Comparison of ENCODE assay signal across 8 cellular contexts in the genomic region with DNA sequence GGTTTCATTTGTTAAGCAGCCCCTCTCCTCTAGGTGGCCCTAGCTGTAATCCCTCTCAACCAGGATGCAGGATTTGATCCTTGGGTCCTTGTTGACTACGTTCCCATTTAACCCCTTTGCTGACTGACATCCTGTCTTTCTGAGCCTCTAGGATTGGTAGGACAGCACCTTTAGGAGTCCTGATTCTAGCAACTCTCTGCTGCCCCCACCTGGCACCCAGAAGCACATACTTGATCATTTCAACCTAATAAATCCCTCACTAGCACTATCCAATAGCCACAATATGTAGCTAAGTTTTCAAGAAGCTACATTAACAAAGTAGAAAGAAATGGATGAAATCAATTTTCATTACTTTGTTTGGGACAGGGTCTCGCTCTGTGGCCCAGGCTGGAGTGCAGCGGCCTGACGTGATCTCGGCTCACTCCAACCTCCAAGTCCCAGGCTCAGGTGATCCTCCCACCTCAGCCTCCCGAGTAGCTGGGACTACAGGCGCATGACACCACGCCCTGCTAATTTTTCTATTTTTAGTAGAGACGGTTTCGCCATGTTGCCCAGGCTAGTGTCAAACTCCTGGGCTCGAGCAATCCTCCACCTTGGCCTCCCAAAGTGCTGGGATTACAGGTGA. TPM values are rescaled to one million over a fixed set of nuclear protein-coding genes. Genes with fewer than 3 reads are reported as not detected.
DNase-seq lines count a peak whose midpoint lies in the region; ATAC-seq and TF ChIP-seq lines count a peak whose summit lies in the region.

No MANE protein-coding gene starts in this region.

- intact Hi-C loops in heart left ventricle (cut with DNase I): loop anchor here in 2 of 10 donors (5.0 kb wide), 2 partner anchors 1086 to 1206 kb away; no protein-coding TSS in a partner anchor

- H3K27me3 ChIP-seq in HAP-1 (ENCODE audit: low read depth) (no peaks in the 10 kb centered on the region), Loucy (ENCODE audit: insufficient read depth, low read length, poor library complexity, severe bottlenecking) (no peaks in the 10 kb centered on the region), heart left ventricle (no peaks in the 10 kb centered on the region)

- no peak overlapping the region for H3K9ac ChIP-seq in Loucy (ENCODE audit: low read depth, low read length, poor library complexity, severe bottlenecking)

- no peaks in the 10 kb centered on the region for H3K9me2 ChIP-seq in Loucy (replicated peaks; ENCODE audit: low read depth, low read length)

- H3K27ac ChIP-seq in heart left ventricle: no peak overlapping the region

- DNase-seq in GM12865 (ENCODE audit: low read depth) (peak; percentile 85), HAP-1 (ENCODE audit: low spot score in 2 of 2) (peak; percentile 84 to 88), SIG-M5 treated with dmso at 0.1 percent for 504 hours (lab: John Stamatoyannopoulos, UW; ENCODE audit: unreplicated experiment) (peak; percentile 75), heart left ventricle (peak in 4 of 5 donors; percentile 18 to 50 (median 34)), renal cortical epithelial cell (ENCODE audit: low read depth) (peak; percentile 71)
- DNase-seq in activated naive CD4-positive, alpha-beta T cell treated with Interleukin-2 at 50 U/mL for 16 hours: peak; percentile 56

- peak; percentile 84 for TF ChIP-seq CTCF in GM12865 (IDR thresholded peaks at IDR 0.05; ENCODE audit: insufficient read depth, low read depth, low read length, missing control alignments)
- TF ChIP-seq CTCF in Loucy (conservative IDR thresholded peaks at IDR 0.05; ENCODE audit: low read length): peak; percentile 95
- TF ChIP-seq CTCF in heart left ventricle (IDR thresholded peaks at IDR 0.05): peak; percentile 48 to 77 (median 65)

- H3F3A ChIP-seq in Loucy (ENCODE audit: low read depth): no peaks in the 10 kb centered on the region

- in situ Hi-C loops in HAP-1 (cut with MboI; ENCODE audit: low sequenced_read_pairs): no loop called here

- H3K4me3 ChIP-seq in GM12865 (ENCODE audit: low read depth, low read length) (no peak overlapping the region), HAP-1 (no peak overlapping the region), Loucy (ENCODE audit: low read length, poor library complexity, severe bottlenecking) (no peak overlapping the region), heart left ventricle (no peak overlapping the region)

- no peaks in the 10 kb centered on the region for H3K36me3 ChIP-seq in HAP-1 (replicated peaks)
- H3K36me3 ChIP-seq in Loucy (ENCODE audit: insufficient read depth, low read length): no peaks in the 10 kb centered on the region
- H3K36me3 ChIP-seq in heart left ventricle: no peaks in the 10 kb centered on the region

- ATAC-seq in heart left ventricle: peak in 3 of 4 donors; percentile 50 to 56 (median 50)
- ATAC-seq in GM19324 (IDR thresholded peaks at IDR 0.05; ENCODE audit: low FRiP score, unreplicated experiment): no peak

- no peak for TF ChIP-seq POLR2A in heart left ventricle (IDR thresholded peaks at IDR 0.05)

- WGBS in heart left ventricle, 4 donors: 59 to 67% (median 62%) methylated on average over 11 of the region's 11 CpGs

- H3K9me3 ChIP-seq in HAP-1: no peaks in the 10 kb centered on the region
- no peaks in the 10 kb centered on the region for H3K9me3 ChIP-seq in Loucy (ENCODE audit: insufficient read depth, low read depth, low read length)
- H3K9me3 ChIP-seq in heart left ventricle: no peaks in the 10 kb centered on the region

- H2AFZ ChIP-seq in Loucy (ENCODE audit: low read length): no peak overlapping the region

- no peaks in the 10 kb centered on the region for H4K20me1 ChIP-seq in Loucy (ENCODE audit: insufficient read depth, low read length, poor library complexity, severe bottlenecking)

- no peaks in the 10 kb centered on the region for H3K79me2 ChIP-seq in Loucy (ENCODE audit: insufficient read depth, low read length)

- no peak overlapping the region for H3K4me2 ChIP-seq in Loucy (ENCODE audit: low read depth, low read length, poor library complexity, severe bottlenecking)

- H3K4me1 ChIP-seq in HAP-1: no peaks in the 10 kb centered on the region
- no peaks in the 10 kb centered on the region for H3K4me1 ChIP-seq in Loucy (ENCODE audit: insufficient read depth, low read length, poor library complexity, severe bottlenecking)
- H3K4me1 ChIP-seq in heart left ventricle: no peaks in the 10 kb centered on the region

RNA-seq across cellular contexts. Expression of a gene that starts 28.3 kb away (rescaled TPM):
- total RNA-seq in heart left ventricle (10 to 100 TPM; 25.5 to 51.5 (median 39.2) TPM), renal cortical epithelial cell (77.5 and 147 TPM in 2 replicates)
- polyA plus RNA-seq in heart left ventricle: 10 to 100 TPM; 40.8 to 51.9 TPM

Comparison
In these comparisons a context has a peak if more than half of its experiments do, and no peak if none do; other contexts are left out.
1. DNase-seq: peak in every context shown above with its lines; median percentile 86 in HAP-1; 85 in GM12865; 75 in SIG-M5 treated with dmso at 0.1 percent for 504 hours; 71 in renal cortical epithelial cell; 56 in activated naive CD4-positive, alpha-beta T cell treated with Interleukin-2 at 50 U/mL for 16 hours; 34 in heart left ventricle.